ENCODE assay signal across 13 cellular contexts in genomic region chr9:77523891-77524290, GRCh38.
"Had no signal": no experiment of that assay in that cellular context is flagged by ENCODE, and none has a peak within 500 bp of the region (broad histone marks: within the 10 kb centered on the region; RNA-seq: fewer than 3 reads in every experiment).

No MANE protein-coding gene starts in this region.

- H3K27ac ChIP-seq: dorsolateral prefrontal cortex, esophagus muscularis mucosa, stomach had no signal

- FAIRE-seq: urothelium cell line had no signal

- DNase-seq: activated CD4-positive, alpha-beta T cell treated with anti-CD3 and anti-CD28 coated beads, Interleukin-2, amount 50 U/mL, for 4 hours; activated CD4-positive, CD25-positive, alpha-beta regulatory T cell treated with anti-CD3 and anti-CD28 coated beads, Interleukin-2, amount 50 U/mL, for 72 hours; activated effector memory CD4-positive, alpha-beta T cell treated with Interleukin-2 at 50 U/mL for 16 hours; activated T-cell treated with anti-CD3 and anti-CD28 coated beads, Interleukin-2, amount 50 U/mL, for 1 hour; amygdala; dorsolateral prefrontal cortex; foreskin melanocyte; heart left ventricle; islet precursor cell; left ventricle myocardium superior; stomach had no signal

- ATAC-seq: heart left ventricle, left ventricle myocardium superior had no signal

- H3K36me3 ChIP-seq: esophagus muscularis mucosa, stomach had no signal

- H3K27me3 ChIP-seq: dorsolateral prefrontal cortex, esophagus muscularis mucosa, heart left ventricle, stomach had no signal

- H3K4me3 ChIP-seq: dorsolateral prefrontal cortex, esophagus muscularis mucosa, heart left ventricle, stomach had no signal

- H3K9me3 ChIP-seq: esophagus muscularis mucosa had no signal
